Comparison of ENCODE assay signal across 8 cellular contexts in the genomic region with DNA sequence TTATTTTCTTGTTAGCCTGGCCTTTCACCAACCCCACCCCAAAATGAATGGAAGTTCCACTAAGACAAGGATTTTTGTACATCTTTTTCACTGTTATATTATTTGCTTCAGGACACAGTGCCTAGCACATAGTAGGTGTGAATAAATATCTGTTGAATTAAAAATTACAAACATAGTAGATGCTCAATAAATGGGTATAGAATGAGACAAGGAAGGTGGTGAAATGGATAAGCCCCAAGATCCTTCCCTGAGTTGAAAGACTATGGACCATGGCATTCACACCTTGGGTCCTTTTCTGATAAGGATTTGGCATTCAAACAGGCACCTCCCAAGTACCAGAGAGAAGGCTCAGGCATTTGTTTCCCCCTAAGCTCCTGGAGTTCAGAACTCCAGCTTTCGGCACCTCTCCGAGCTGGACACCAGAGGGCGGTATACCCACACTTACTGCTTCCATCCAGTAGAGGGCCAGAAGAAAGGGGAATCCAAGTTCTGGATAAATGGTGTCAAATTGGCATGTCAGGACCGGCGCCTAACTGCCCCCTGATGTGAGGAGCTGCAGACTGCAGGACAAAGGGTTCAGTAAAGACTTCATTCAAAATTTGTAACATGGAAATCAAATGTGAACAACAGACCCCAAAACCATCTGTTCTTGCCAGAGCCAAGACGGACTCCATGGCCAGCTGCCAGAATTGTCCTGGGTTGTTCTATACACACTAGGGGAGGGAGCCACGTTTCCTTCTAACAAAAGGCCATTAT.
A peak's percentile ranks its signal among the peaks of the same experiment; 100 is the strongest.
DNase-seq lines count a peak whose midpoint lies in the region; ATAC-seq and TF ChIP-seq lines count a peak whose summit lies in the region.

No MANE protein-coding gene starts in this region.

- in situ Hi-C loops in KBM-7 (cut with MboI; ENCODE audit: low pct_unique_long_range_greater_than_20kb, low sequenced_read_pairs), result no loop called here

- no peaks in the 10 kb centered on the region for H3K27me3 ChIP-seq in gastroesophageal sphincter
- H3K27me3 ChIP-seq in osteoblast (ENCODE audit: insufficient read depth, low read length), result peaks cover 3% of the 10 kb centered on the region
- H3K27me3 ChIP-seq in tibial artery, result no peaks in the 10 kb centered on the region

- no peaks in the 10 kb centered on the region for H3K79me2 ChIP-seq in osteoblast (ENCODE audit: insufficient read depth, low read length)

- intact Hi-C loops in tibial artery (cut with DNase I; ENCODE audit: low total_unique reads), result loop anchor here (5.0 kb wide), 1 partner anchor 605 kb away; no protein-coding TSS in a partner anchor

- H3K27ac ChIP-seq in gastroesophageal sphincter (no peak overlapping the region), osteoblast (ENCODE audit: low read depth, low read length) (no peak overlapping the region), tibial artery (no peak overlapping the region)

- no peaks in the 10 kb centered on the region for H3K36me3 ChIP-seq in gastroesophageal sphincter
- H3K36me3 ChIP-seq in osteoblast (ENCODE audit: insufficient read depth, low read length), result no peaks in the 10 kb centered on the region
- H3K36me3 ChIP-seq in tibial artery, result no peaks in the 10 kb centered on the region

- TF ChIP-seq CTCF in GM20000 (IDR thresholded peaks at IDR 0.05; ENCODE audit: extremely low read depth, missing control alignments), result peak; percentile 58
- peak; percentile 74 to 93 (median 83) for TF ChIP-seq CTCF in gastroesophageal sphincter (IDR thresholded peaks at IDR 0.05)
- TF ChIP-seq CTCF in osteoblast (IDR thresholded peaks at IDR 0.05; ENCODE audit: extremely low read depth, low read depth, low read length), result peak; percentile 100
- peak; percentile 78 to 83 for TF ChIP-seq CTCF in tibial artery (IDR thresholded peaks at IDR 0.05)

- H3K9me3 ChIP-seq in gastroesophageal sphincter, result no peaks in the 10 kb centered on the region
- no peaks in the 10 kb centered on the region for H3K9me3 ChIP-seq in osteoblast (ENCODE audit: low read depth, low read length)
- H3K9me3 ChIP-seq in tibial artery, result no peaks in the 10 kb centered on the region

- peak overlapping the region; percentile 67 for H2AFZ ChIP-seq in osteoblast (ENCODE audit: low read length)

- peak; percentile 70 for DNase-seq in COR-L47 (lab: John Stamatoyannopoulos, UW)
- peak; percentile 47 for DNase-seq in GM20000 (ENCODE audit: low spot score)
- peak; percentile 86 for DNase-seq in KBM-7
- DNase-seq in RPMI7951 (ENCODE audit: low read depth), result peak; percentile 51
- DNase-seq in activated effector memory CD4-positive, alpha-beta T cell treated with Interleukin-2 at 50 U/mL for 16 hours, result peak; percentile 13
- DNase-seq in osteoblast (ENCODE audit: insufficient read length, low spot score, missing footprints), result peak; percentile 83
- DNase-seq in tibial artery, result peak; percentile 31 to 67

- no peaks in the 10 kb centered on the region for H3K4me1 ChIP-seq in gastroesophageal sphincter
- no peaks in the 10 kb centered on the region for H3K4me1 ChIP-seq in osteoblast (ENCODE audit: insufficient read depth, low read length)
- H3K4me1 ChIP-seq in tibial artery, result no peaks in the 10 kb centered on the region

- peak; percentile 73 for ATAC-seq in gastroesophageal sphincter

- H4K20me1 ChIP-seq in osteoblast (ENCODE audit: insufficient read depth, low read length), result no peaks in the 10 kb centered on the region

- no peak for TF ChIP-seq EP300 in gastroesophageal sphincter (IDR thresholded peaks at IDR 0.05)

- H3K4me3 ChIP-seq in gastroesophageal sphincter (peak overlapping the region in 1 of 2 donors; percentile 28), osteoblast (ENCODE audit: insufficient read depth, low read length) (peak overlapping the region; percentile 39), tibial artery (peak overlapping the region in 1 of 2 donors; percentile 20)

- H3K4me2 ChIP-seq in osteoblast (ENCODE audit: insufficient read depth, low read length), result peak overlapping the region; percentile 63

- 0 to 3% methylated on average over 2 to 6 of the region's 7 CpGs for WGBS in gastroesophageal sphincter (ENCODE audit: low coverage in 1 of 2), 2 donors

- TF ChIP-seq POLR2A in gastroesophageal sphincter (IDR thresholded peaks at IDR 0.05), result no peak

Comparison
In these comparisons a context has a peak if more than half of its experiments do, and no peak if none do; other contexts are left out.
1. DNase-seq: peak in every context shown above with its lines; median percentile 86 in KBM-7; 83 in osteoblast; 70 in COR-L47; 51 in RPMI7951; 49 in tibial artery; 47 in GM20000; 13 in activated effector memory CD4-positive, alpha-beta T cell treated with Interleukin-2 at 50 U/mL for 16 hours.